9 cellular contexts compared by ENCODE assay signal in genomic region chr12:40907115-40907521, GRCh38.
DNase-seq lines count a peak whose midpoint lies in the region; ATAC-seq and TF ChIP-seq lines count a peak whose summit lies in the region.
"Had no signal": no experiment of that assay in that cellular context is flagged by ENCODE, and none has a peak within 500 bp of the region (broad histone marks: within the 10 kb centered on the region; RNA-seq: fewer than 3 reads in every experiment).

No MANE protein-coding gene starts in this region.

- H4K20me1 ChIP-seq in MM.1S (ENCODE audit: insufficient read depth, low read length) = no peaks in the 10 kb centered on the region

- no peaks in the 10 kb centered on the region for H3K79me2 ChIP-seq in MM.1S (ENCODE audit: low read length)

- intact Hi-C loops in left lung (cut with DNase I) = no loop called here

- no peaks in the 10 kb centered on the region for H3F3A ChIP-seq in MM.1S (ENCODE audit: insufficient read depth, low read length)

- H3K4me2 ChIP-seq in MM.1S (ENCODE audit: low read depth, low read length) = no peak overlapping the region

- H3K9me3 ChIP-seq in MM.1S (replicated peaks; ENCODE audit: insufficient read depth, low read length) (no peaks in the 10 kb centered on the region), left lung (no peaks in the 10 kb centered on the region)

- H3K27ac ChIP-seq in MM.1S (ENCODE audit: low read length) (no peak overlapping the region), left lung (no peak overlapping the region)

- H3K36me3 ChIP-seq in MM.1S (replicated peaks; ENCODE audit: insufficient read depth, low read length) (no peaks in the 10 kb centered on the region), left lung (no peaks in the 10 kb centered on the region)

- H3K27me3 ChIP-seq in MM.1S (replicated peaks; ENCODE audit: insufficient read depth, low read length) (no peaks in the 10 kb centered on the region), left lung (no peaks in the 10 kb centered on the region)

- H2AFZ ChIP-seq in MM.1S (ENCODE audit: low read length) = 0 out of 2 replicates have a peak overlapping the region, but pooled peaks have one; percentile 9

- H3K4me3 ChIP-seq in MM.1S (ENCODE audit: low read length) (no peak overlapping the region), left lung (no peak overlapping the region)

- no peak overlapping the region for H3K9ac ChIP-seq in MM.1S (ENCODE audit: low read length)

- H3K4me1 ChIP-seq in MM.1S (ENCODE audit: low read length) (no peaks in the 10 kb centered on the region), left lung (no peaks in the 10 kb centered on the region)

- TF ChIP-seq CTCF in MM.1S (IDR thresholded peaks at IDR 0.05; ENCODE audit: low read length) (no peak), left lung (IDR thresholded peaks at IDR 0.05) (no peak)

- no peaks in the 10 kb centered on the region for H3K9me2 ChIP-seq in MM.1S (replicated peaks; ENCODE audit: insufficient read depth, low read length)

- DNase-seq in MM.1S = no peak
- DNase-seq in left lung = no peak
- DNase-seq in erythroblast (lab: John Stamatoyannopoulos, UW) = no peak
- no peak for DNase-seq in SHP77 (lab: John Stamatoyannopoulos, UW)
- no peak for DNase-seq in cerebellar cortex (ENCODE audit: low spot score)
- no peak for DNase-seq in activated CD8-positive, alpha-beta memory T cell treated with anti-CD3 and anti-CD28 coated beads for 24 hours
- DNase-seq: activated naive CD8-positive, alpha-beta T cell treated with anti-CD3 and anti-CD28 coated beads, Interleukin-2, amount 10 ng/mL, durations not matched to agents 7 days and 5 days had no signal

- TF ChIP-seq POLR2A in erythroblast (IDR thresholded peaks at IDR 0.05; ENCODE audit: low read length) = no peak

- ATAC-seq in GM18907 (IDR thresholded peaks at IDR 0.05; ENCODE audit: unreplicated experiment) = peak; percentile 99
- ATAC-seq in HG02642 (IDR thresholded peaks at IDR 0.05; ENCODE audit: poor library complexity, unreplicated experiment) = peak; percentile 75
- peak; percentile 70 for ATAC-seq in left lung
